Comparison of ENCODE assay signal across 8 cellular contexts in the genomic region with DNA sequence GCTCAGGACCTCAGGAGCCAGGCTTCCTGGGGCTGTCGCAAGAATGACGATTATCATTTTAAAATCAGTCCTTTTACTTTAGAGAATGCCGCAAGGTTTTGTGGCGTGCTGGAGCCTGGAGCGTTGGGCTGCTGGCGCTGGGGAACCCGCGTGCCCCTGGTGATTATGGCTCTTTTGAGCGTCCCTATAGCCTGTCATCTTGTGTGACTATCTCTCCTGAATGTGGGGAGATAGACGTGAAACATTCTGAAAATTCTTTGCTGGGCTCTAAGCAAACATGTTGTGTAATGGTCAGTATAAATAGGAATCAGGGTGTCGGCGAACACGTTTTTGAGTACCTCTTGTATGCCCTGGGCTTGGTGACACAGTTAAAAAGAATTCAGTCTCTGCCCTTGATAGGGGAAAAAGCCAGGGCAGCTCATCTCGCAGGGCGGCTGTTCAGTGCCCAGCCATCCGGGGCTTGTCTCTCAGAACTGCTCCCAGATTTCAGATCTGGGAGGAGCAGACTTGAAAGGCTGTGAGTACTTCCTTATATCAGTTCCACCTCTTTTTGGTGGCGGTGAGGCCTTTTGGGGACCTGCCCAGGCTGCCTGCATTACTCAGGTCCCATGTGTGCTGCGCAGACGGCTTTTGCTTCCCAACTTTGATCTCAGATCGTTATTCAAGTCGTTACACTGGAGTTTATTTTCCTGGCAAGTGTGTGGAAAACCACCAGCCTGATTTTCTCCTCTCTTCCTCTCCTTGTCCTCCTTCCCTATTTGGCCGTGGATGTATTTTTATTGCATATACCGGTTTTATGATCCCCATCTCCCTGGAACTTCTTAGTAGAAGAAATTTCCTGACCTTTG. TPM values are rescaled to one million over a fixed set of nuclear protein-coding genes. Genes with fewer than 3 reads are reported as not detected.
DNase-seq lines count a peak whose midpoint lies in the region; ATAC-seq and TF ChIP-seq lines count a peak whose summit lies in the region.

No MANE protein-coding gene starts in this region.

- 2 to 3% methylated on average over 23 of the region's 23 CpGs for WGBS in lower leg skin, 2 donors

- H3K27me3 ChIP-seq in BE2C = no peaks in the 10 kb centered on the region
- no peaks in the 10 kb centered on the region for H3K27me3 ChIP-seq in dorsolateral prefrontal cortex

- H3K27ac ChIP-seq in VCaP (peak overlapping the region; percentile 76), dorsolateral prefrontal cortex (peak overlapping the region in 58 of 59 donors; percentile 39 to 97 (median 89))

- H3K36me3 ChIP-seq in BE2C = peaks cover 12% of the 10 kb centered on the region; the same call in 1 of the 2 replicates

- TF ChIP-seq POLR2A in lower leg skin (IDR thresholded peaks at IDR 0.05) = no peak

- DNase-seq in BE2C (peak; percentile 36), Kasumi-1 (lab: John Stamatoyannopoulos, UW) (peak; percentile 82 to 86), dorsolateral prefrontal cortex (peak in 4 of 10 donors; percentile 36 to 41 (median 40)), lower leg skin (ENCODE audit: low spot score in 2 of 2) (peak; percentile 82 to 93), occipital lobe (lab: John Stamatoyannopoulos, UW) (no peak)
- peak; percentile 59 for DNase-seq in stimulated activated naive CD8-positive, alpha-beta T cell treated with anti-CD3 and anti-CD28 coated beads, Interleukin-15, Interleukin-2, amounts not matched to agents 100 U/mL and 50 U/mL, for 24 hours

- H3K9me3 ChIP-seq in BE2C = no peaks in the 10 kb centered on the region

- H3K4me3 ChIP-seq in BE2C (ENCODE audit: low read depth, low read length) (peak overlapping the region; percentile 93), dorsolateral prefrontal cortex (peak overlapping the region; percentile 64 to 97 (median 87)), lower leg skin (ENCODE audit: low read depth, poor library complexity, severe bottlenecking) (peak overlapping the region; percentile 80)

- intact Hi-C loops in dorsolateral prefrontal cortex (cut with DNase I) = loop anchor here in 1 of 2 donors (2.0 kb wide), 1 partner anchor 45 kb away; a partner anchor contains a TSS
- intact Hi-C loops in lower leg skin (cut with DNase I; ENCODE audit: low total_unique reads) = no loop called here

- peak; percentile 4 for ATAC-seq in GM19043 (IDR thresholded peaks at IDR 0.05; ENCODE audit: low read depth, unreplicated experiment)
- ATAC-seq in stimulated activated naive CD8-positive, alpha-beta T cell treated with anti-CD3 and anti-CD28 coated beads, Interleukin-15, Interleukin-2, amounts not matched to agents 100 U/mL and 50 U/mL, for 24 hours = peak; percentile 37

- peaks cover 6% of the 10 kb centered on the region; the same call in 1 of the 2 replicates for H3K4me1 ChIP-seq in BE2C

- TF ChIP-seq CTCF in BE2C (IDR thresholded peaks at IDR 0.05; ENCODE audit: low read depth, low read length) (0 out of 2 replicates have a peak, but pooled peaks have one; percentile 0), VCaP (conservative IDR thresholded peaks at IDR 0.05) (no peak), dorsolateral prefrontal cortex (IDR thresholded peaks at IDR 0.05 in 54 of 56, conservative IDR thresholded peaks at IDR 0.05 in 2 of 56; ENCODE audit: low read depth in 1 of 56, partially characterized antibody in 56 of 56) (peak in 1 of 56 donors; percentile 1), lower leg skin (IDR thresholded peaks at IDR 0.05) (no peak)

RNA-seq across cellular contexts. Expression of a gene that starts 1.0 kb away (rescaled TPM):
- 49.3 TPM for polyA plus RNA-seq in BE2C (2012; ENCODE audit: insufficient read depth, insufficient read length, low read depth)
- total RNA-seq in dorsolateral prefrontal cortex (10 to 100 TPM; 21.3 to 61.6 (median 36.3) TPM), lower leg skin (10 to 100 TPM; 23.4 to 55.6 (median 37.4) TPM), occipital lobe (20.1 TPM)

RNA-seq across cellular contexts. Expression of a gene that starts 20.1 kb away (rescaled TPM):
- 12.3 TPM for polyA plus RNA-seq in BE2C (2012; ENCODE audit: insufficient read depth, insufficient read length, low read depth)
- total RNA-seq in dorsolateral prefrontal cortex = 10 to 100 TPM; 13.4 to 34.2 (median 20.2) TPM
- 10 to 100 TPM; 16.4 to 28.6 (median 22.3) TPM for total RNA-seq in lower leg skin
- total RNA-seq in occipital lobe = 17.3 TPM

RNA-seq across cellular contexts. Expression of a gene that starts 29.4 kb away (rescaled TPM):
- not detected for polyA plus RNA-seq in BE2C (2012; ENCODE audit: insufficient read depth, insufficient read length, low read depth)
- total RNA-seq in dorsolateral prefrontal cortex (1 to 10 TPM in 7 of 120 experiments, under 1 TPM in 39, not detected in 74; 0.10 to 3.0 (median 0.37) TPM), lower leg skin (100 to 1,000 TPM in 2 of 4 donors, 10 to 100 TPM in 2; 84.3 to 120 (median 97.2) TPM), occipital lobe (not detected)

RNA-seq across cellular contexts. Expression of a gene that starts 45.4 kb away (rescaled TPM):
- polyA plus RNA-seq in BE2C (2012; ENCODE audit: insufficient read depth, insufficient read length, low read depth) = 23.0 TPM
- total RNA-seq in dorsolateral prefrontal cortex (10 to 100 TPM; 11.9 to 33.6 (median 20.1) TPM), lower leg skin (10 to 100 TPM; 10.1 to 14.9 (median 11.0) TPM), occipital lobe (12.8 TPM)

RNA-seq across cellular contexts. Expression of a gene that starts 45.5 kb away (rescaled TPM):
- 67.4 TPM for polyA plus RNA-seq in BE2C (2012; ENCODE audit: insufficient read depth, insufficient read length, low read depth)
- total RNA-seq in dorsolateral prefrontal cortex (100 to 1,000 TPM in 7 of 120 experiments, 10 to 100 TPM in 113; 48.9 to 123 (median 70.7) TPM), lower leg skin (10 to 100 TPM; 29.9 to 62.4 (median 45.9) TPM), occipital lobe (44.0 TPM)

Comparison
In these comparisons a context has a peak if more than half of its experiments do, and no peak if none do; other contexts are left out.
1. RNA of a gene that starts 29.4 kb away (total RNA-seq): 84.3 to 120 TPM in lower leg skin; 0.10 to 3.0 TPM in dorsolateral prefrontal cortex and not detected in occipital lobe (single experiment); every median in the first group is over 10 times any median in the second.
2. Peak in every context shown above with its lines, with median percentiles within 50 percentile points of each other: H3K4me3 ChIP-seq.